Comparison of ENCODE assay signal across 27 cellular contexts in the genomic region with DNA sequence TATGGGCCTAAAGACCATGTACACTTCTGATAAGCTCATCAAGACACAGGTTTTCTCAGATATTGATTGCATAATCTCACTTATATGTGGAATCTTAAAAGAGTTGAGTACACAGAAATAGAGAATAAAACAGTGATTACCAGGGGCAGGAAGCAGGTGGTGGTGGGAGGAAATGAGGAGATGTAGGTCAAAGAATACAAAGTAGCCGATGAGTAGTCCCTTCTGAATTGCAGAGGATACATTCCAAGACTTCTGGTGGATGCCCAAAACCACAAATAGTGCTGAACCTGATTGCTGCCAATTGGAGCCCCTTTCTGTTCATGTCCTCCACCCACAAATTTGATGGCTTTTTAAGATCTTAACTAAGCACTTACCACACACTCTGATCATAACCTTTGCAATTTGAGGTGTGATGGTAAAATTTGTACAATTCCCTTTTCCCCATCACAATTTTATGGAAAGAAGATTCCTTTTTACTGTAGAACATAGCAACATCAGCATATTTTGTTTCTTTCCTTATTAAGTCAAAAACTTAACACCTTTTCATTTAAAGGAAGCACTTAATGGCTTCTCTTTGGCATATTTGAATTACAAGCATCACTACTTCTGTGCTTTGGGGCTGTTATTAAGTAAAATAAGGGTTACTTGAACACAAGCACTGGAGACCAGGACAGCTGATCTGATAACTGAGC. TPM values are rescaled to one million over a fixed set of nuclear protein-coding genes. Genes with fewer than 3 reads are reported as not detected.
A peak's percentile ranks its signal among the peaks of the same experiment; 100 is the strongest.
DNase-seq lines count a peak whose midpoint lies in the region; ATAC-seq, FAIRE-seq and TF ChIP-seq lines count a peak whose summit lies in the region.
"Had no signal": no experiment of that assay in that cellular context is flagged by ENCODE, and none has a peak within 500 bp of the region (broad histone marks: within the 10 kb centered on the region; RNA-seq: fewer than 3 reads in every experiment).

No MANE protein-coding gene starts in this region.

- H3K9ac ChIP-seq in Loucy (ENCODE audit: low read depth, low read length, poor library complexity, severe bottlenecking), result no peak overlapping the region
- no peak overlapping the region for H3K9ac ChIP-seq in K562 (ENCODE audit: insufficient read depth in 1 of 2, low read depth in 2 of 2, low read length in 2 of 2)
- H3K9ac ChIP-seq: GM23248 had no signal

- in situ Hi-C loops in K562 (cut with MboI), result no loop called here

- H4K20me1 ChIP-seq in Loucy (ENCODE audit: insufficient read depth, low read length, poor library complexity, severe bottlenecking) (no peaks in the 10 kb centered on the region), K562 (replicated peaks; ENCODE audit: control insufficient read depth, insufficient read depth, low read length) (no peaks in the 10 kb centered on the region)

- H3K79me2 ChIP-seq in Loucy (ENCODE audit: insufficient read depth, low read length) (no peaks in the 10 kb centered on the region), K562 (ENCODE audit: control insufficient read depth, insufficient read depth, low read length) (no peaks in the 10 kb centered on the region)

- H3K9me2 ChIP-seq in Loucy (replicated peaks; ENCODE audit: low read depth, low read length), result no peaks in the 10 kb centered on the region

- intact Hi-C loops in K562 (cut with micrococcal nuclease) (no loop called here), dorsolateral prefrontal cortex (cut with DNase I) (no loop called here), right lobe of liver (cut with DNase I) (no loop called here)

- no peaks in the 10 kb centered on the region for H3K36me3 Mint-ChIP-seq in activated naive CD8-positive, alpha-beta T cell treated with anti-CD3 and anti-CD28 coated beads, Interleukin-2, amount 50 U/mL, for 24 hours (ENCODE audit: low read depth)
- H3K36me3 Mint-ChIP-seq in activated naive CD8-positive, alpha-beta T cell treated with anti-CD3 and anti-CD28 coated beads for 36 hours, result no peaks in the 10 kb centered on the region

- BruUV-seq in K562 (replicated peaks; lab: Mats Ljungman, UMichigan), result no TSS peak

- H3K27ac Mint-ChIP-seq in activated naive CD8-positive, alpha-beta T cell treated with anti-CD3 and anti-CD28 coated beads, Interleukin-2, amount 50 U/mL, for 24 hours, result peak overlapping the region; percentile 11
- no peak overlapping the region for H3K27ac Mint-ChIP-seq in activated naive CD8-positive, alpha-beta T cell treated with anti-CD3 and anti-CD28 coated beads for 36 hours

- H3K27ac ChIP-seq in K562 (ENCODE audit: extremely low read depth, low read depth, low read length) (no peak overlapping the region), dorsolateral prefrontal cortex (no peak overlapping the region), right lobe of liver (no peak overlapping the region)
- H3K27ac ChIP-seq: GM23248, SJSA1 had no signal

- H3K36me3 ChIP-seq in Loucy (ENCODE audit: insufficient read depth, low read length) (no peaks in the 10 kb centered on the region), K562 (ENCODE audit: control insufficient read depth, insufficient read depth, low read length) (no peaks in the 10 kb centered on the region), right lobe of liver (no peaks in the 10 kb centered on the region)
- H3K36me3 ChIP-seq: HAP-1, SJSA1 had no signal

- H3K4me1 Mint-ChIP-seq in activated naive CD8-positive, alpha-beta T cell treated with anti-CD3 and anti-CD28 coated beads, Interleukin-2, amount 50 U/mL, for 24 hours, result peaks cover 17% of the 10 kb centered on the region
- peaks cover 8% of the 10 kb centered on the region for H3K4me1 Mint-ChIP-seq in activated naive CD8-positive, alpha-beta T cell treated with anti-CD3 and anti-CD28 coated beads for 36 hours

- TF ChIP-seq POLR2A in K562 (conservative IDR thresholded peaks at IDR 0.05), result no peak
- no peak for TF ChIP-seq POLR2A in right lobe of liver (IDR thresholded peaks at IDR 0.05)

- CTCF ChIA-PET in K562 (lab: Yijun Ruan, JAX; ENCODE audit: low intra/inter-chr PET ratio), result interaction anchor here (0.7 kb wide), 1 partner anchor 141 kb away, joined by 3 read pairs; no protein-coding TSS in a partner anchor

- POLR2A ChIA-PET in K562 (lab: Yijun Ruan, JAX), result no interaction called here

- H3K27me3 ChIP-seq in Loucy (ENCODE audit: insufficient read depth, low read length, poor library complexity, severe bottlenecking) (no peaks in the 10 kb centered on the region), K562 (ENCODE audit: control insufficient read depth in 2 of 2, insufficient read depth in 2 of 2, low read length in 2 of 2) (no peaks in the 10 kb centered on the region), dorsolateral prefrontal cortex (peaks cover 0 to 15% (median 0%) of the 10 kb centered on the region in 45 donors), right lobe of liver (no peaks in the 10 kb centered on the region)
- H3K27me3 ChIP-seq: SJSA1 had no signal

- peak overlapping the region; percentile 19 for H3K4me2 ChIP-seq in Loucy (ENCODE audit: low read depth, low read length, poor library complexity, severe bottlenecking)
- H3K4me2 ChIP-seq in K562 (ENCODE audit: insufficient read depth, low read length), result no peak overlapping the region

- no peak overlapping the region for H3K4me3 Mint-ChIP-seq in activated naive CD8-positive, alpha-beta T cell treated with anti-CD3 and anti-CD28 coated beads, Interleukin-2, amount 50 U/mL, for 24 hours
- H3K4me3 Mint-ChIP-seq in activated naive CD8-positive, alpha-beta T cell treated with anti-CD3 and anti-CD28 coated beads for 36 hours, result no peak overlapping the region

- H3K9me3 ChIP-seq in Loucy (ENCODE audit: insufficient read depth, low read depth, low read length) (no peaks in the 10 kb centered on the region), K562 (replicated peaks; ENCODE audit: control insufficient read depth, insufficient read depth, low read depth, low read length) (no peaks in the 10 kb centered on the region), right lobe of liver (no peaks in the 10 kb centered on the region)
- H3K9me3 ChIP-seq: HAP-1, SJSA1 had no signal

- H3K4me1 ChIP-seq in Loucy (ENCODE audit: insufficient read depth, low read length, poor library complexity, severe bottlenecking) (peaks cover 20% of the 10 kb centered on the region), K562 (replicated peaks in 1 of 2; ENCODE audit: control insufficient read depth in 2 of 2, insufficient read depth in 2 of 2, low read length in 2 of 2) (no peaks in the 10 kb centered on the region; a peak in 1 of 5 replicates), right lobe of liver (no peaks in the 10 kb centered on the region)
- H3K4me1 ChIP-seq: HAP-1, SJSA1 had no signal

- no peak for DNase-seq in activated naive CD8-positive, alpha-beta T cell treated with anti-CD3 and anti-CD28 coated beads, Interleukin-2, amount 50 U/mL, for 24 hours
- no peak for DNase-seq in activated naive CD8-positive, alpha-beta T cell treated with anti-CD3 and anti-CD28 coated beads for 36 hours
- DNase-seq in K562 (ENCODE audit: extremely low read depth in 1 of 4, low spot score in 3 of 4) (no peak), kidney glomerular epithelial cell (lab: John Stamatoyannopoulos, UW) (no peak), dorsolateral prefrontal cortex (no peak), right lobe of liver (no peak), iPS-NIHi7 (ENCODE audit: extremely low spot score) (no peak)
- DNase-seq: 8988T, AML-193, DMS53, GM23248, IMR-90, MM.1S, NCI-H1092, NCI-H1436, NCI-H1930, NCI-H2227 treated with DMSO at 0.1 percent for 48 hours, NCI-H510A, T-helper 1 cell had no signal

- H3K27me3 Mint-ChIP-seq in activated naive CD8-positive, alpha-beta T cell treated with anti-CD3 and anti-CD28 coated beads, Interleukin-2, amount 50 U/mL, for 24 hours, result peaks cover 5% of the 10 kb centered on the region
- peaks cover 13% of the 10 kb centered on the region for H3K27me3 Mint-ChIP-seq in activated naive CD8-positive, alpha-beta T cell treated with anti-CD3 and anti-CD28 coated beads for 36 hours

- no peak for TF ChIP-seq RAD21 in K562 (CRISPR knock-in tag; conservative IDR thresholded peaks at IDR 0.05 in 1 of 2, IDR thresholded peaks at IDR 0.05 in 1 of 2)

- H3K9me1 ChIP-seq in K562 (ENCODE audit: control insufficient read depth, insufficient read depth, low read length), result no peaks in the 10 kb centered on the region

- peaks cover 3% of the 10 kb centered on the region; the same call in 1 of the 2 replicates for H3F3A ChIP-seq in Loucy (ENCODE audit: low read depth)

- FAIRE-seq in K562 (lab: Jason Lieb, UNC), result no peak
- FAIRE-seq: D721Med, RCC 7860 had no signal

- no peak overlapping the region for H2AFZ ChIP-seq in Loucy (ENCODE audit: low read length)
- no peak overlapping the region for H2AFZ ChIP-seq in K562 (ENCODE audit: low read depth, low read length)
- H2AFZ ChIP-seq: GM23248 had no signal

- ATAC-seq in activated naive CD8-positive, alpha-beta T cell treated with anti-CD3 and anti-CD28 coated beads, Interleukin-2, amount 50 U/mL, for 24 hours, result no peak
- ATAC-seq in K562, result no peak
- no peak for ATAC-seq in right lobe of liver
- ATAC-seq: Right ventricle myocardium inferior had no signal

- no peak for TF ChIP-seq EP300 in K562 (IDR thresholded peaks at IDR 0.05; ENCODE audit: low read length)

- H3K9me3 Mint-ChIP-seq in activated naive CD8-positive, alpha-beta T cell treated with anti-CD3 and anti-CD28 coated beads, Interleukin-2, amount 50 U/mL, for 24 hours, result no peaks in the 10 kb centered on the region
- H3K9me3 Mint-ChIP-seq in activated naive CD8-positive, alpha-beta T cell treated with anti-CD3 and anti-CD28 coated beads for 36 hours, result peaks cover 6% of the 10 kb centered on the region

- 0% methylated on average over 1 of the region's 1 CpG for WGBS in K562 (ENCODE audit: insufficient coverage, low coverage, missing lambda C conversion rate)
- WGBS in right lobe of liver (ENCODE audit: insufficient coverage, low coverage, low lambda C conversion rate, missing lambda C conversion rate), result 18% methylated on average over 1 of the region's 1 CpG

- no peak overlapping the region for H3K4me3 ChIP-seq in Loucy (ENCODE audit: low read length, poor library complexity, severe bottlenecking)
- no peak overlapping the region for H3K4me3 ChIP-seq in K562
- H3K4me3 ChIP-seq in dorsolateral prefrontal cortex, result no peak overlapping the region
- no peak overlapping the region for H3K4me3 ChIP-seq in right lobe of liver
- H3K4me3 ChIP-seq: GM23248, HAP-1, SJSA1 had no signal

- no peak for TF ChIP-seq CTCF in Loucy (conservative IDR thresholded peaks at IDR 0.05; ENCODE audit: low read length)
- TF ChIP-seq CTCF in K562 (IDR thresholded peaks at IDR 0.05 in 2 of 3, conservative IDR thresholded peaks at IDR 0.05 in 1 of 3; ENCODE audit: insufficient read depth in 2 of 3, low read depth in 1 of 3, low read length in 3 of 3), result no peak
- TF ChIP-seq CTCF in dorsolateral prefrontal cortex (IDR thresholded peaks at IDR 0.05 in 54 of 56, conservative IDR thresholded peaks at IDR 0.05 in 2 of 56; ENCODE audit: low read depth in 1 of 56, partially characterized antibody in 56 of 56), result no peak
- no peak for TF ChIP-seq CTCF in right lobe of liver (IDR thresholded peaks at IDR 0.05)

RNA-seq across cellular contexts. Expression of a gene that starts 3.4 kb away (rescaled TPM):
- total RNA-seq in activated naive CD8-positive, alpha-beta T cell treated with anti-CD3 and anti-CD28 coated beads for 36 hours, result not detected
- total RNA-seq in K562 (2011; cell fraction: chromatin; rRNA removed; ENCODE audit: low replicate concordance), result not detected in 2 replicates
- total RNA-seq in K562 (2011; cell fraction: nucleolus; rRNA removed), result not detected in 2 replicates
- total RNA-seq in K562 (2011; cell fraction: nucleoplasm; rRNA removed), result not detected in 2 replicates
- total RNA-seq in K562 (2014; rRNA removed) (not detected in 2 replicates), K562 (2014; rRNA removed; fragmentation: Illumina TruSeq; extraction: Trizol) (not detected in 2 replicates), K562 (2015; rRNA removed; fragmentation: Illumina TruSeq; extraction: Trizol) (not detected in 2 replicates), K562 (2021) (not detected in 2 replicates), dorsolateral prefrontal cortex (not detected), right lobe of liver (not detected)
- polyA plus RNA-seq in K562 (2011; rRNA removed) (not detected in 2 replicates), K562 (2014; fragmentation: Illumina TruSeq; extraction: Trizol) (not detected in 2 replicates), K562 (2014; fragmentation: Nextera tagmentation; extraction: Ambion mirVana) (not detected), K562 (2014; rRNA removed) (not detected in 2 replicates)
- not detected in 2 replicates for polyA plus RNA-seq in K562 (2011; cell fraction: cytosol; rRNA removed)
- not detected in 2 replicates for polyA plus RNA-seq in K562 (2011; cell fraction: nucleus; rRNA removed)
- not detected in 2 replicates for polyA plus RNA-seq in K562 (2012)
- polyA minus RNA-seq in K562 (2011; rRNA and poly(A)+ RNA removed), result not detected in 2 replicates
- polyA minus RNA-seq in K562 (2011; cell fraction: cytosol; rRNA and poly(A)+ RNA removed), result not detected in 2 replicates
- not detected in 2 replicates for polyA minus RNA-seq in K562 (2011; cell fraction: nucleus; rRNA and poly(A)+ RNA removed)
- total RNA-seq: GM23248, IMR-90, LHCN-M2, Right ventricle myocardium inferior, SJSA1 had no signal
- polyA plus RNA-seq: AG04450, GM23248, IMR-90 had no signal

RNA-seq across cellular contexts. Expression of a gene that starts 18.9 kb away (rescaled TPM):
- not detected for total RNA-seq in activated naive CD8-positive, alpha-beta T cell treated with anti-CD3 and anti-CD28 coated beads for 36 hours
- total RNA-seq in K562 (2011; cell fraction: chromatin; rRNA removed; ENCODE audit: low replicate concordance), result not detected in 2 replicates
- total RNA-seq in K562 (2011; cell fraction: nucleolus; rRNA removed), result not detected in 2 replicates
- total RNA-seq in K562 (2011; cell fraction: nucleoplasm; rRNA removed), result not detected in 2 replicates
- total RNA-seq in K562 (2014; rRNA removed), result not detected in 2 replicates
- total RNA-seq in K562 (2014; rRNA removed; fragmentation: Illumina TruSeq; extraction: Trizol), result not detected in 2 replicates
- total RNA-seq in K562 (2015; rRNA removed; fragmentation: Illumina TruSeq; extraction: Trizol), result not detected in 2 replicates
- not detected in 2 replicates for total RNA-seq in K562 (2021)
- not detected in 2 replicates for polyA plus RNA-seq in K562 (2011; rRNA removed)
- not detected in 2 replicates for polyA plus RNA-seq in K562 (2011; cell fraction: cytosol; rRNA removed)
- not detected in 2 replicates for polyA plus RNA-seq in K562 (2011; cell fraction: nucleus; rRNA removed)
- polyA plus RNA-seq in K562 (2012), result not detected in 2 replicates
- polyA plus RNA-seq in K562 (2014; fragmentation: Illumina TruSeq; extraction: Trizol), result not detected in 2 replicates
- polyA plus RNA-seq in K562 (2014; fragmentation: Nextera tagmentation; extraction: Ambion mirVana), result not detected
- polyA plus RNA-seq in K562 (2014; rRNA removed), result not detected in 2 replicates
- not detected in 2 replicates for polyA minus RNA-seq in K562 (2011; rRNA and poly(A)+ RNA removed)
- polyA minus RNA-seq in K562 (2011; cell fraction: cytosol; rRNA and poly(A)+ RNA removed), result not detected in 2 replicates
- polyA minus RNA-seq in K562 (2011; cell fraction: nucleus; rRNA and poly(A)+ RNA removed), result not detected in 2 replicates
- not detected for total RNA-seq in dorsolateral prefrontal cortex
- under 1 TPM in 1 of 6 experiments, not detected in 5; 0.58 TPM for total RNA-seq in right lobe of liver
- total RNA-seq: GM23248, IMR-90, LHCN-M2, Right ventricle myocardium inferior, SJSA1 had no signal
- polyA plus RNA-seq: AG04450, GM23248, IMR-90 had no signal

RNA-seq across cellular contexts. Expression of a gene that starts 45.0 kb away (rescaled TPM):
- total RNA-seq in activated naive CD8-positive, alpha-beta T cell treated with anti-CD3 and anti-CD28 coated beads for 36 hours, result under 1 TPM; 0.24 to 0.29 TPM
- not detected in 2 replicates for total RNA-seq in K562 (2011; cell fraction: chromatin; rRNA removed; ENCODE audit: low replicate concordance)
- not detected in 2 replicates for total RNA-seq in K562 (2011; cell fraction: nucleolus; rRNA removed)
- total RNA-seq in K562 (2011; cell fraction: nucleoplasm; rRNA removed), result not detected in 2 replicates
- total RNA-seq in K562 (2014; rRNA removed) (not detected in 2 replicates), K562 (2014; rRNA removed; fragmentation: Illumina TruSeq; extraction: Trizol) (not detected in 2 replicates), K562 (2015; rRNA removed; fragmentation: Illumina TruSeq; extraction: Trizol) (not detected in 2 replicates), K562 (2021) (not detected in 2 replicates), dorsolateral prefrontal cortex (under 1 TPM in 4 of 120 experiments, not detected in 116; 0.32 to 0.90 (median 0.50) TPM), right lobe of liver (under 1 TPM in 3 of 6 experiments, not detected in 3; 0.24 to 0.60 (median 0.31) TPM)
- polyA plus RNA-seq in K562 (2011; rRNA removed) (not detected in 2 replicates), K562 (2014; fragmentation: Illumina TruSeq; extraction: Trizol) (not detected in 2 replicates), K562 (2014; fragmentation: Nextera tagmentation; extraction: Ambion mirVana) (not detected), K562 (2014; rRNA removed) (not detected in 2 replicates)
- not detected in 2 replicates for polyA plus RNA-seq in K562 (2011; cell fraction: cytosol; rRNA removed)
- polyA plus RNA-seq in K562 (2011; cell fraction: nucleus; rRNA removed), result not detected in 2 replicates
- polyA plus RNA-seq in K562 (2012), result not detected in 2 replicates
- polyA minus RNA-seq in K562 (2011; rRNA and poly(A)+ RNA removed), result not detected in 2 replicates
- not detected in 2 replicates for polyA minus RNA-seq in K562 (2011; cell fraction: cytosol; rRNA and poly(A)+ RNA removed)
- polyA minus RNA-seq in K562 (2011; cell fraction: nucleus; rRNA and poly(A)+ RNA removed), result not detected in 2 replicates
- total RNA-seq: GM23248, IMR-90, LHCN-M2, SJSA1 had no signal
- polyA plus RNA-seq: AG04450, GM23248, IMR-90 had no signal
